ENCODE assay signal across 9 cellular contexts in the genomic region with DNA sequence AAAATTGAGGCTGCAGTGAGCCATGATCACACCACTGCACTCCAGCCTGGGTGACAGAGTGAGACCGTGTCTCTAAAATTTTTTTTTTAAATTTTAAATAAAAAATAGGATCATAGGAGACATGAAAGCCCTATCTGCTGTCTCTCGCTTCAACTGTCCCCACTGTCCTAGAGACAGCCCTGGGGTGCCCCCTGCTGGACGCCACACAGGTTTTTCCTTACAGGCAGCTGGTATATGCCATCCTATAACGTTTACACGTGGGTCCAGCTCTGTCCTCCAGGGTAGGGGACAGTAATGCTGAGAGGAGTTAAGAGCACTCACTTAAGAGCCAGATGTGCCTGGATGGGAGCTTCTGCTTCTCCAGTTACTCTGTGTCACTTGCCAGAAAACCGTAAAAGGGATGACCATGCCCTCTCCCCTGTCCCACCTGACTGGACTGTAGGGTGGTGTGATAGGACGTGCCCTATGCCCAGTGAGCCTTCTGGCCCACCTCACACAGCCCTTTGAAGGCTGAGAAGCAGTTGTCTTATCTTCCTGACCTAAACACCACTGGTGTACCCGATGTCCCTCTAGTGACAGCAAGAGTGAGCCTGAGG. TPM values are rescaled to one million over a fixed set of nuclear protein-coding genes. Genes with fewer than 3 reads are reported as not detected.
DNase-seq lines count a peak whose midpoint lies in the region; ATAC-seq and TF ChIP-seq lines count a peak whose summit lies in the region.
"Had no signal": no experiment of that assay in that cellular context is flagged by ENCODE, and none has a peak within 500 bp of the region (broad histone marks: within the 10 kb centered on the region; RNA-seq: fewer than 3 reads in every experiment).

No MANE protein-coding gene starts in this region.

- H3K27ac ChIP-seq in A673 (ENCODE audit: low read depth, low read length, poor library complexity, severe bottlenecking) = no peak overlapping the region
- H3K27ac ChIP-seq in GM23248 = no peak overlapping the region
- H3K27ac ChIP-seq in liver (ENCODE audit: low read depth in 1 of 2, low read length in 2 of 2) = no peak overlapping the region
- H3K27ac ChIP-seq: skin epidermis had no signal

- H3F3A ChIP-seq in GM23248 (ENCODE audit: insufficient read depth) = no peaks in the 10 kb centered on the region

- no peak overlapping the region for H3K4me2 ChIP-seq in GM23248 (ENCODE audit: unreplicated experiment)

- peak; percentile 72 to 80 for TF ChIP-seq RAD21 in liver (IDR thresholded peaks at IDR 0.05)

- DNase-seq in A673 (ENCODE audit: low spot score) = peak; percentile 90
- DNase-seq in GM23248 = peak; percentile 83
- DNase-seq in NCI-H460 (ENCODE audit: extremely low read depth, low read depth) = peak; percentile 67
- DNase-seq in activated CD4-positive, alpha-beta T cell treated with anti-CD3 and anti-CD28 coated beads for 24 hours (ENCODE audit: low read depth in 2 of 2) = peak; percentile 76 to 84
- peak; percentile 74 for DNase-seq in cerebellum (ENCODE audit: low spot score)
- peak; percentile 63 to 83 (median 69) for DNase-seq in stimulated activated CD4-positive, alpha-beta T cell treated with anti-CD3 and anti-CD28 coated beads, TNF-alpha, amount 100 ng/mL, for 48 hours (ENCODE audit: low read depth in 3 of 3)

- no peaks in the 10 kb centered on the region for H4K20me1 ChIP-seq in GM23248 (ENCODE audit: insufficient read depth)

- H3K36me3 ChIP-seq in A673 (ENCODE audit: insufficient read depth, low read length, poor library complexity, severe bottlenecking) = no peaks in the 10 kb centered on the region
- H3K36me3 ChIP-seq in GM23248 (ENCODE audit: low read depth) = no peaks in the 10 kb centered on the region
- H3K36me3 ChIP-seq in liver (ENCODE audit: control insufficient read depth in 4 of 4, insufficient read depth in 3 of 4, low read depth in 1 of 4, low read length in 3 of 4) = no peaks in the 10 kb centered on the region

- no peak overlapping the region for H2AFZ ChIP-seq in GM23248

- POLR2A ChIA-PET in A673 (lab: Charles Lee; ENCODE audit: low non-redundant PET) = interaction anchor here (0.6 kb wide), 1 partner anchor 383 kb away, joined by 3 read pairs; no protein-coding TSS in a partner anchor

- no peak overlapping the region for H3K9ac ChIP-seq in GM23248
- no peak overlapping the region for H3K9ac ChIP-seq in liver (ENCODE audit: low read depth in 1 of 2, low read length in 2 of 2)

- ATAC-seq in HG03354 (IDR thresholded peaks at IDR 0.05; ENCODE audit: poor library complexity, severe bottlenecking, unreplicated experiment) = no peak

- H3K9me2 ChIP-seq in GM23248 (ENCODE audit: insufficient read depth) = no peaks in the 10 kb centered on the region

- CTCF ChIA-PET in A673 (lab: Charles Lee) = interaction anchor here (0.5 to 1.7 kb wide), 7 partner anchors 9 to 608 kb away, joined by 3 to 21 read pairs (median 4); partner anchors contain the start of genes FBXO44 and FBXO6

- no TSS peak for BruUV-seq in A673 (replicated peaks; lab: Mats Ljungman, UMichigan)

- H3K79me2 ChIP-seq in GM23248 (ENCODE audit: insufficient read depth) = no peaks in the 10 kb centered on the region

- peak; percentile 85 for TF ChIP-seq CTCF in A673 (conservative IDR thresholded peaks at IDR 0.05; ENCODE audit: low read depth, low read length)
- peak; percentile 64 for TF ChIP-seq CTCF in liver (IDR thresholded peaks at IDR 0.05; ENCODE audit: low read depth, low read length, missing input control)

- intact Hi-C loops in A673 (cut with micrococcal nuclease; ENCODE audit: unreplicated experiment) = no loop called here

- H3K4me1 ChIP-seq in A673 (ENCODE audit: insufficient read depth, low read length, poor library complexity, severe bottlenecking) (peaks cover 15% of the 10 kb centered on the region), GM23248 (ENCODE audit: insufficient read depth) (no peaks in the 10 kb centered on the region), liver (ENCODE audit: control insufficient read depth in 4 of 4, insufficient read depth in 4 of 4, low read length in 3 of 4) (peaks cover 7 to 28% (median 25%) of the 10 kb centered on the region in 4 donors)

- no peaks in the 10 kb centered on the region for H3K9me3 ChIP-seq in A673 (ENCODE audit: low read depth, low read length, poor library complexity, severe bottlenecking)
- no peaks in the 10 kb centered on the region for H3K9me3 ChIP-seq in GM23248 (ENCODE audit: low read depth)
- no peaks in the 10 kb centered on the region for H3K9me3 ChIP-seq in liver (ENCODE audit: control insufficient read depth in 4 of 4, low read length in 3 of 4)

- WGBS in GM23248 (ENCODE audit: low coverage in 1 of 2, low lambda C conversion rate in 2 of 2, missing lambda C conversion rate in 2 of 2), 2 experiments = 19 to 22% methylated on average over 8 of the region's 8 CpGs
- 44% methylated on average over 8 of the region's 8 CpGs for WGBS in liver

- H3K4me3 ChIP-seq in A673 (ENCODE audit: low read depth, low read length, poor library complexity, severe bottlenecking) = no peak overlapping the region
- H3K4me3 ChIP-seq in GM23248 = no peak overlapping the region
- H3K4me3 ChIP-seq in liver (ENCODE audit: low read depth in 1 of 3, low read length in 3 of 3) = no peak overlapping the region
- H3K4me3 ChIP-seq: skin epidermis had no signal

- peaks cover 2% of the 10 kb centered on the region for H3K27me3 ChIP-seq in A673 (replicated peaks; ENCODE audit: insufficient read depth, low read depth, low read length, poor library complexity)
- H3K27me3 ChIP-seq in GM23248 (replicated peaks; ENCODE audit: insufficient read depth) = no peaks in the 10 kb centered on the region
- H3K27me3 ChIP-seq in liver (ENCODE audit: control insufficient read depth in 4 of 4, insufficient read depth in 4 of 4, low read length in 3 of 4) = no peaks in the 10 kb centered on the region

- in situ Hi-C loops in GM23248 (cut with MboI) = no loop called here

TF ChIP-seq in liver, 16 proteins besides CTCF, POLR2A, EP300 and RAD21 (continues in another document):
- TF ChIP-seq HNF4G (IDR thresholded peaks at IDR 0.05) = no peak
- no peak for TF ChIP-seq GABPA (IDR thresholded peaks at IDR 0.05 in 1 of 2, conservative IDR thresholded peaks at IDR 0.05 in 1 of 2)
- no peak for TF ChIP-seq EGR1 (IDR thresholded peaks at IDR 0.05; ENCODE audit: low read depth in 2 of 2)
- TF ChIP-seq RXRA (IDR thresholded peaks at IDR 0.05) = no peak
- no peak for TF ChIP-seq FOXA1 (IDR thresholded peaks at IDR 0.05)
- TF ChIP-seq HNF4A (conservative IDR thresholded peaks at IDR 0.05) = no peak
- TF ChIP-seq, protein P1, sequence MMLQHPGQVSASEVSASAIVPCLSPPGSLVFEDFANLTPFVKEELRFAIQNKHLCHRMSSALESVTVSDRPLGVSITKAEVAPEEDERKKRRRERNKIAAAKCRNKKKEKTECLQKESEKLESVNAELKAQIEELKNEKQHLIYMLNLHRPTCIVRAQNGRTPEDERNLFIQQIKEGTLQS (IDR thresholded peaks at IDR 0.05) = no peak
- no peak for TF ChIP-seq MAX (IDR thresholded peaks at IDR 0.05)
- TF ChIP-seq YY1 (IDR thresholded peaks at IDR 0.05) = no peak
- TF ChIP-seq JUND (IDR thresholded peaks at IDR 0.05) = no peak

RNA-seq across cellular contexts. Expression of gene FBXO2, which starts 8.5 kb away (rescaled TPM):
- 0.61 TPM in 1 of 2 replicates, not detected in the other for total RNA-seq in A673 (2021)
- total RNA-seq in GM23248 (2014; rRNA removed; shearing (Covaris generic)) = 1.1 and 3.7 TPM in 2 replicates
- 0.32 and 0.54 TPM in 2 replicates for polyA plus RNA-seq in GM23248 (2016; fragmentation: Nextera tagmentation; extraction: Ambion mirVana)
- 0.35 and 0.50 TPM in 2 replicates for total RNA-seq in NCI-H460 (2014; rRNA removed; shearing (Covaris generic))
- 0.51 and 2.9 TPM in 2 replicates for polyA plus RNA-seq in NCI-H460 (2014; cell fraction: nucleus; rRNA removed)
- total RNA-seq in cerebellum = 3.7 TPM
- total RNA-seq in liver = 1 to 10 TPM; 1.7 to 2.9 TPM
- polyA plus RNA-seq in liver = 10 to 100 TPM in 1 of 2 donors, 1 to 10 TPM in 1; 5.0 to 20.9 TPM

RNA-seq across cellular contexts. Expression of gene FBXO44, which starts 8.9 kb away (rescaled TPM):
- total RNA-seq in A673 (2021) = 19.3 and 28.2 TPM in 2 replicates
- 16.6 and 20.6 TPM in 2 replicates for total RNA-seq in GM23248 (2014; rRNA removed; shearing (Covaris generic))
- 17.8 and 19.4 TPM in 2 replicates for polyA plus RNA-seq in GM23248 (2016; fragmentation: Nextera tagmentation; extraction: Ambion mirVana)
- 8.2 and 9.1 TPM in 2 replicates for total RNA-seq in NCI-H460 (2014; rRNA removed; shearing (Covaris generic))
- 63.1 and 66.8 TPM in 2 replicates for polyA plus RNA-seq in NCI-H460 (2014; cell fraction: nucleus; rRNA removed)
- total RNA-seq in cerebellum = 28.6 TPM
- total RNA-seq in liver = 1 to 10 TPM; 3.6 to 6.4 TPM
- polyA plus RNA-seq in liver = 10 to 100 TPM in 1 of 2 donors, 1 to 10 TPM in 1; 7.1 to 13.2 TPM

RNA-seq across cellular contexts. Expression of gene FBXO6, which starts 18.2 kb away (rescaled TPM):
- total RNA-seq in A673 (2021) (2.6 and 4.5 TPM in 2 replicates), cerebellum (2.6 TPM), liver (1 to 10 TPM; 5.7 to 7.5 TPM)
- total RNA-seq in GM23248 (2014; rRNA removed; shearing (Covaris generic)) = 9.4 and 10.9 TPM in 2 replicates
- polyA plus RNA-seq in GM23248 (2016; fragmentation: Nextera tagmentation; extraction: Ambion mirVana) (11.8 TPM in 2 replicates), liver (10 to 100 TPM in 1 of 2 donors, 1 to 10 TPM in 1; 7.5 to 15.5 TPM)
- total RNA-seq in NCI-H460 (2014; rRNA removed; shearing (Covaris generic)) = 6.8 and 10.4 TPM in 2 replicates
- 4.5 and 6.1 TPM in 2 replicates for polyA plus RNA-seq in NCI-H460 (2014; cell fraction: nucleus; rRNA removed)

RNA-seq across cellular contexts. Expression of gene MAD2L2, which starts 35.2 kb away (rescaled TPM):
- total RNA-seq in A673 (2021) = 134 and 155 TPM in 2 replicates
- total RNA-seq in GM23248 (2014; rRNA removed; shearing (Covaris generic)) = 54.5 and 61.2 TPM in 2 replicates
- polyA plus RNA-seq in GM23248 (2016; fragmentation: Nextera tagmentation; extraction: Ambion mirVana) = 67.8 and 70.6 TPM in 2 replicates
- 49.5 and 51.2 TPM in 2 replicates for total RNA-seq in NCI-H460 (2014; rRNA removed; shearing (Covaris generic))
- 61.0 and 93.8 TPM in 2 replicates for polyA plus RNA-seq in NCI-H460 (2014; cell fraction: nucleus; rRNA removed)
- 45.4 TPM for total RNA-seq in cerebellum
- 10 to 100 TPM; 17.5 to 26.2 TPM for total RNA-seq in liver
- polyA plus RNA-seq in liver = 10 to 100 TPM; 37.6 to 43.1 TPM

RNA-seq across cellular contexts. Expression of gene DRAXIN, which starts 45.7 kb away (rescaled TPM):
- 5.5 and 6.7 TPM in 2 replicates for total RNA-seq in A673 (2021)
- total RNA-seq in GM23248 (2014; rRNA removed; shearing (Covaris generic)) = 0.11 TPM in 1 of 2 replicates, not detected in the other
- polyA plus RNA-seq in GM23248 (2016; fragmentation: Nextera tagmentation; extraction: Ambion mirVana) = 0.04 and 0.06 TPM in 2 replicates
- total RNA-seq in NCI-H460 (2014; rRNA removed; shearing (Covaris generic)) = 0.02 and 0.03 TPM in 2 replicates
- polyA plus RNA-seq in NCI-H460 (2014; cell fraction: nucleus; rRNA removed) = not detected in 2 replicates
- 63.6 TPM for total RNA-seq in cerebellum
- total RNA-seq in liver = under 1 TPM in 1 of 2 donors, not detected in 1; under 0.01 TPM
- under 1 TPM in 1 of 2 donors, not detected in 1; 0.01 TPM for polyA plus RNA-seq in liver
